ENCODE assay signal across 8 cellular contexts in the genomic region with DNA sequence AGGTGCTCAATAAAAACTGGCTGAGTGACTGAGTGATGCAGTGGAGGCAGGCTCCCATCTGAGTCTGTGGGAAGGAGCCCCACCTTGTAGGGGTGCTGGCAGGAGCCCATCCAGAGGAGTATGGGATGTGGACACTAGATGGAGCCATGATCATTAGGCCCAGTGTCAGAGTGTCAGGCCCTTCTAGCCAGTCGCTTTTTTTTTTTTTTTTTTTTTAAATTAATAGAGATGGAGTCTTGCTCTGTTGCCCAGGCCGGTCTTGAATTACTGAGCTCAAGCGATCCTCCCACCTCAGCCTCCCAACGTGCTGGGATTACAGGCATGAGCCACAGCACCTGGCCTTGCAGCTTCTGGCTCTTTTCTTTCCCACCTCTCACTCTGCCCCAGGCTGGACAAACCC. TPM values are rescaled to one million over a fixed set of nuclear protein-coding genes. Genes with fewer than 3 reads are reported as not detected.
DNase-seq lines count a peak whose midpoint lies in the region; ATAC-seq lines count a peak whose summit lies in the region.

No MANE protein-coding gene starts in this region.

- H3K4me1 ChIP-seq in effector memory CD4-positive, alpha-beta T cell (ENCODE audit: control insufficient read depth, insufficient read depth, low read length, poor library complexity, severe bottlenecking): no peaks in the 10 kb centered on the region

- H3K36me3 ChIP-seq in effector memory CD4-positive, alpha-beta T cell (ENCODE audit: control insufficient read depth, insufficient read depth, low read length): peaks cover 5% of the 10 kb centered on the region

- no peaks in the 10 kb centered on the region for H3K9me3 ChIP-seq in effector memory CD4-positive, alpha-beta T cell (ENCODE audit: control insufficient read depth, low read length)

- DNase-seq in AG20443 (ENCODE audit: low spot score): peak; percentile 90
- peak; percentile 27 for DNase-seq in NCI-H526 treated with DMSO at 0.1 percent for 48 hours (lab: John Stamatoyannopoulos, UW)
- peak; percentile 32 to 45 for DNase-seq in activated CD4-positive, alpha-beta T cell treated with anti-CD3 and anti-CD28 coated beads, Interleukin-2, amount 50 U/mL, for 4 hours
- peak in 2 of 3 donors; percentile 27 to 30 for DNase-seq in effector memory CD4-positive, alpha-beta T cell
- DNase-seq in lung microvascular endothelial cell (ENCODE audit: low read depth in 2 of 2): peak; percentile 86 to 88
- peak in 42 of 49 donors; percentile 8 to 77 (median 48) for DNase-seq in substantia nigra (lab: John Stamatoyannopoulos, UW)

- ATAC-seq in GM18867 (IDR thresholded peaks at IDR 0.05; ENCODE audit: unreplicated experiment) (peak; percentile 76), HG03378 (IDR thresholded peaks at IDR 0.05; ENCODE audit: unreplicated experiment) (peak; percentile 67)

- no peak overlapping the region for H3K4me3 ChIP-seq in effector memory CD4-positive, alpha-beta T cell (ENCODE audit: insufficient read depth, low read depth, low read length, poor library complexity, severe bottlenecking)

- H3K27me3 ChIP-seq in effector memory CD4-positive, alpha-beta T cell (replicated peaks; ENCODE audit: control insufficient read depth, insufficient read depth, low read length, poor library complexity, severe bottlenecking): no peaks in the 10 kb centered on the region

- H3K27ac ChIP-seq in effector memory CD4-positive, alpha-beta T cell (ENCODE audit: insufficient read depth, low read length, poor library complexity, severe bottlenecking): no peak overlapping the region
- H3K27ac ChIP-seq in substantia nigra (ENCODE audit: low read depth, low read length, poor library complexity, severe bottlenecking): no peak overlapping the region

RNA-seq across cellular contexts. Expression of a gene that starts 11.5 kb away (rescaled TPM):
- total RNA-seq in lung microvascular endothelial cell: 13.1 and 15.9 TPM in 2 replicates

RNA-seq across cellular contexts. Expression of a gene that starts 11.7 kb away (rescaled TPM):
- total RNA-seq in lung microvascular endothelial cell: 30.2 and 31.4 TPM in 2 replicates

RNA-seq across cellular contexts. Expression of a gene that starts 24.3 kb away (rescaled TPM):
- total RNA-seq in lung microvascular endothelial cell: 3.8 and 4.6 TPM in 2 replicates

RNA-seq across cellular contexts. Expression of a gene that starts 47.5 kb away (rescaled TPM):
- not detected in 2 replicates for total RNA-seq in lung microvascular endothelial cell

Comparison
In these comparisons a context has a peak if more than half of its experiments do, and no peak if none do; other contexts are left out.
1. DNase-seq: peak in every context shown above with its lines; median percentile 90 in AG20443; 87 in lung microvascular endothelial cell; 48 in substantia nigra; 38 in activated CD4-positive, alpha-beta T cell treated with anti-CD3 and anti-CD28 coated beads, Interleukin-2, amount 50 U/mL, for 4 hours; 28 in effector memory CD4-positive, alpha-beta T cell; 27 in NCI-H526 treated with DMSO at 0.1 percent for 48 hours.